ENCODE assay signal across 1 cellular context in the genomic region with DNA sequence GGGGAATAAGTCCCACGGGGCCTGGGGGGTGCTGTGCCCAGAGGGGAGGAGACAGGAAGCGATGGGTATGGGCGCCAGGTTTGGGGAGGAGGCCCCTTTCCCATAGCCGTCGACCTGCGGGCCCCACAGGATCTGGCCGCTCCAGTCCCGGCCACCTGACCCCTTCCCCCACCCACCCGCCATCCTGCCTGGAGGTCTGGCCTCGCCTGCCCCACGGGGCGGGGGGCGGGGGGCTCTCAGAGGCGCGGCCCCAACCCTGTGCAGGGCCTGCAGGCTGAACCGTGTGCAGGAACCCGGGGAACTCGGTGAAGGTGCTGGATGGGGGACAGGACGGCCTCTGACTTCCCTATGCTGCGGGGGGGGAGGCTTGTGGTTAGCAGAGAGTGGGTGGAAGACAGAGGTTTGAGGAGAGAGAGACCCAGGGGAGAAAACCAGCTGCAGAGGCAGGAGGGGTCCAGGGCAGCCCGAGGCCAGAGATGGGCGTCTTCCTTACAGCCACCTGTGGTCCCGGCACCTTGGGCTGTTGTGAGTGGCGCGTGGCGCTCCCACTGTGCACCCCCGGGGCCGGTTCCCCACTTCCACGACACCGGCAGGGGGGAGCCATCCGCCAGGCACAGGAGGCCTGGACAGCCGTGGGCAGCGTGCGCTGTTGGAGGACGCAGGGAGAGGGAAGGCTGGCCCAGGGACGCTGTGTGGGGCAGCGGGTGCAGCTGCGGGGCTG.
TF ChIP-seq lines count a peak whose summit lies in the region.

No MANE protein-coding gene starts in this region.

TF ChIP-seq in H1, 55 proteins besides CTCF, POLR2A, EP300 and RAD21:
- TF ChIP-seq JUND (IDR thresholded peaks at IDR 0.05; ENCODE audit: low read length) = no peak
- TF ChIP-seq, protein P1, sequence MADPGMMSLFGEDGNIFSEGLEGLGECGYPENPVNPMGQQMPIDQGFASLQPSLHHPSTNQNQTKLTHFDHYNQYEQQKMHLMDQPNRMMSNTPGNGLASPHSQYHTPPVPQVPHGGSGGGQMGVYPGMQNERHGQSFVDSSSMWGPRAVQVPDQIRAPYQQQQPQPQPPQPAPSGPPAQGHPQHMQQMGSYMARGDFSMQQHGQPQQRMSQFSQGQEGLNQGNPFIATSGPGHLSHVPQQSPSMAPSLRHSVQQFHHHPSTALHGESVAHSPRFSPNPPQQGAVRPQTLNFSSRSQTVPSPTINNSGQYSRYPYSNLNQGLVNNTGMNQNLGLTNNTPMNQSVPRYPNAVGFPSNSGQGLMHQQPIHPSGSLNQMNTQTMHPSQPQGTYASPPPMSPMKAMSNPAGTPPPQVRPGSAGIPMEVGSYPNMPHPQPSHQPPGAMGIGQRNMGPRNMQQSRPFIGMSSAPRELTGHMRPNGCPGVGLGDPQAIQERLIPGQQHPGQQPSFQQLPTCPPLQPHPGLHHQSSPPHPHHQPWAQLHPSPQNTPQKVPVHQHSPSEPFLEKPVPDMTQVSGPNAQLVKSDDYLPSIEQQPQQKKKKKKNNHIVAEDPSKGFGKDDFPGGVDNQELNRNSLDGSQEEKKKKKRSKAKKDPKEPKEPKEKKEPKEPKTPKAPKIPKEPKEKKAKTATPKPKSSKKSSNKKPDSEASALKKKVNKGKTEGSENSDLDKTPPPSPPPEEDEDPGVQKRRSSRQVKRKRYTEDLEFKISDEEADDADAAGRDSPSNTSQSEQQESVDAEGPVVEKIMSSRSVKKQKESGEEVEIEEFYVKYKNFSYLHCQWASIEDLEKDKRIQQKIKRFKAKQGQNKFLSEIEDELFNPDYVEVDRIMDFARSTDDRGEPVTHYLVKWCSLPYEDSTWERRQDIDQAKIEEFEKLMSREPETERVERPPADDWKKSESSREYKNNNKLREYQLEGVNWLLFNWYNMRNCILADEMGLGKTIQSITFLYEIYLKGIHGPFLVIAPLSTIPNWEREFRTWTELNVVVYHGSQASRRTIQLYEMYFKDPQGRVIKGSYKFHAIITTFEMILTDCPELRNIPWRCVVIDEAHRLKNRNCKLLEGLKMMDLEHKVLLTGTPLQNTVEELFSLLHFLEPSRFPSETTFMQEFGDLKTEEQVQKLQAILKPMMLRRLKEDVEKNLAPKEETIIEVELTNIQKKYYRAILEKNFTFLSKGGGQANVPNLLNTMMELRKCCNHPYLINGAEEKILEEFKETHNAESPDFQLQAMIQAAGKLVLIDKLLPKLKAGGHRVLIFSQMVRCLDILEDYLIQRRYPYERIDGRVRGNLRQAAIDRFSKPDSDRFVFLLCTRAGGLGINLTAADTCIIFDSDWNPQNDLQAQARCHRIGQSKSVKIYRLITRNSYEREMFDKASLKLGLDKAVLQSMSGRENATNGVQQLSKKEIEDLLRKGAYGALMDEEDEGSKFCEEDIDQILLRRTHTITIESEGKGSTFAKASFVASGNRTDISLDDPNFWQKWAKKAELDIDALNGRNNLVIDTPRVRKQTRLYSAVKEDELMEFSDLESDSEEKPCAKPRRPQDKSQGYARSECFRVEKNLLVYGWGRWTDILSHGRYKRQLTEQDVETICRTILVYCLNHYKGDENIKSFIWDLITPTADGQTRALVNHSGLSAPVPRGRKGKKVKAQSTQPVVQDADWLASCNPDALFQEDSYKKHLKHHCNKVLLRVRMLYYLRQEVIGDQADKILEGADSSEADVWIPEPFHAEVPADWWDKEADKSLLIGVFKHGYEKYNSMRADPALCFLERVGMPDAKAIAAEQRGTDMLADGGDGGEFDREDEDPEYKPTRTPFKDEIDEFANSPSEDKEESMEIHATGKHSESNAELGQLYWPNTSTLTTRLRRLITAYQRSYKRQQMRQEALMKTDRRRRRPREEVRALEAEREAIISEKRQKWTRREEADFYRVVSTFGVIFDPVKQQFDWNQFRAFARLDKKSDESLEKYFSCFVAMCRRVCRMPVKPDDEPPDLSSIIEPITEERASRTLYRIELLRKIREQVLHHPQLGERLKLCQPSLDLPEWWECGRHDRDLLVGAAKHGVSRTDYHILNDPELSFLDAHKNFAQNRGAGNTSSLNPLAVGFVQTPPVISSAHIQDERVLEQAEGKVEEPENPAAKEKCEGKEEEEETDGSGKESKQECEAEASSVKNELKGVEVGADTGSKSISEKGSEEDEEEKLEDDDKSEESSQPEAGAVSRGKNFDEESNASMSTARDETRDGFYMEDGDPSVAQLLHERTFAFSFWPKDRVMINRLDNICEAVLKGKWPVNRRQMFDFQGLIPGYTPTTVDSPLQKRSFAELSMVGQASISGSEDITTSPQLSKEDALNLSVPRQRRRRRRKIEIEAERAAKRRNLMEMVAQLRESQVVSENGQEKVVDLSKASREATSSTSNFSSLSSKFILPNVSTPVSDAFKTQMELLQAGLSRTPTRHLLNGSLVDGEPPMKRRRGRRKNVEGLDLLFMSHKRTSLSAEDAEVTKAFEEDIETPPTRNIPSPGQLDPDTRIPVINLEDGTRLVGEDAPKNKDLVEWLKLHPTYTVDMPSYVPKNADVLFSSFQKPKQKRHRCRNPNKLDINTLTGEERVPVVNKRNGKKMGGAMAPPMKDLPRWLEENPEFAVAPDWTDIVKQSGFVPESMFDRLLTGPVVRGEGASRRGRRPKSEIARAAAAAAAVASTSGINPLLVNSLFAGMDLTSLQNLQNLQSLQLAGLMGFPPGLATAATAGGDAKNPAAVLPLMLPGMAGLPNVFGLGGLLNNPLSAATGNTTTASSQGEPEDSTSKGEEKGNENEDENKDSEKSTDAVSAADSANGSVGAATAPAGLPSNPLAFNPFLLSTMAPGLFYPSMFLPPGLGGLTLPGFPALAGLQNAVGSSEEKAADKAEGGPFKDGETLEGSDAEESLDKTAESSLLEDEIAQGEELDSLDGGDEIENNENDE (IDR thresholded peaks at IDR 0.05; ENCODE audit: insufficient replicate concordance, low read length) = no peak
TF ChIP-seq in H1: peak in this region for 0.
